28 cellular contexts compared by ENCODE assay signal in genomic region chr20:52041966-52042365, GRCh38.
"Had no signal": no experiment of that assay in that cellular context is flagged by ENCODE, and none has a peak within 500 bp of the region (broad histone marks: within the 10 kb centered on the region; RNA-seq: fewer than 3 reads in every experiment).

No MANE protein-coding gene starts in this region.

- H3K36me3 ChIP-seq: colonic mucosa, esophagus muscularis mucosa, esophagus squamous epithelium, gastrocnemius medialis, gastroesophageal sphincter, heart left ventricle, heart right ventricle had no signal

- H3K27ac ChIP-seq: colonic mucosa, coronary artery, dorsolateral prefrontal cortex, epithelial cell of prostate, esophagus muscularis mucosa, esophagus squamous epithelium, foreskin keratinocyte, gastrocnemius medialis, gastroesophageal sphincter, heart left ventricle, heart right ventricle had no signal

- DNase-seq: colonic mucosa; cortex of kidney; dermis blood vessel endothelial cell; dorsolateral prefrontal cortex; effector CD4-positive, alpha-beta T cell; effector CD8-positive, alpha-beta T cell; effector memory CD4-positive, alpha-beta T cell; effector memory CD8-positive, alpha-beta T cell; endodermal cell; erythroblast; esophagus squamous epithelium; foreskin fibroblast; foreskin keratinocyte; foreskin melanocyte; gastrocnemius medialis; glutamatergic neuron; head of caudate nucleus; heart left ventricle; heart right ventricle had no signal

- H3K27me3 ChIP-seq: colonic mucosa, dorsolateral prefrontal cortex, esophagus muscularis mucosa, esophagus squamous epithelium, foreskin keratinocyte, gastrocnemius medialis, gastroesophageal sphincter had no signal

- H3K4me3 ChIP-seq: colonic mucosa, coronary artery, dorsolateral prefrontal cortex, esophagus muscularis mucosa, esophagus squamous epithelium, gastrocnemius medialis, gastroesophageal sphincter, heart left ventricle, heart right ventricle had no signal

- FAIRE-seq: colon, endometrium, endothelial cell of umbilical vein, frontal cortex had no signal

- H3K4me1 ChIP-seq: colonic mucosa, esophagus muscularis mucosa, esophagus squamous epithelium, foreskin keratinocyte, gastrocnemius medialis, gastroesophageal sphincter, heart right ventricle had no signal

- ATAC-seq: effector memory CD8-positive, alpha-beta T cell; esophagus mucosa; foreskin keratinocyte; gastrocnemius medialis; gastroesophageal sphincter; heart left ventricle; heart right ventricle had no signal

- H3K9me3 ChIP-seq: colonic mucosa, esophagus muscularis mucosa, esophagus squamous epithelium, gastrocnemius medialis, gastroesophageal sphincter, heart left ventricle, heart right ventricle had no signal
